8 cellular contexts compared by ENCODE assay signal in genomic region chr3:150603888-150604319, GRCh38. TPM values are rescaled to one million over a fixed set of nuclear protein-coding genes. Genes with fewer than 3 reads are reported as not detected.
DNase-seq lines count a peak whose midpoint lies in the region; ATAC-seq and TF ChIP-seq lines count a peak whose summit lies in the region.

No MANE protein-coding gene starts in this region.

- peak overlapping the region; percentile 79 for H3K27ac ChIP-seq in SJCRH30
- peak overlapping the region; percentile 99 to 100 for H3K27ac ChIP-seq in esophagus (ENCODE audit: low read depth in 2 of 2, low read length in 1 of 2)

- peaks cover 37% of the 10 kb centered on the region for H3K36me3 Mint-ChIP-seq in activated naive CD4-positive, alpha-beta T cell treated with anti-CD3 and anti-CD28 coated beads, Interleukin-2, amount 10 ng/mL, durations not matched to agents 7 days and 5 days

- H3K4me1 ChIP-seq in SJCRH30: peaks cover 3% of the 10 kb centered on the region; the same call in 1 of the 2 replicates
- no peaks in the 10 kb centered on the region for H3K4me1 ChIP-seq in esophagus (ENCODE audit: control insufficient read depth in 2 of 2, insufficient read depth in 2 of 2, low read length in 1 of 2)

- peak overlapping the region; percentile 99 for H3K27ac Mint-ChIP-seq in activated naive CD4-positive, alpha-beta T cell treated with anti-CD3 and anti-CD28 coated beads, Interleukin-2, amount 10 ng/mL, durations not matched to agents 7 days and 5 days

- peak overlapping the region; percentile 98 for H3K4me3 Mint-ChIP-seq in activated naive CD4-positive, alpha-beta T cell treated with anti-CD3 and anti-CD28 coated beads, Interleukin-2, amount 10 ng/mL, durations not matched to agents 7 days and 5 days

- DNase-seq in activated naive CD4-positive, alpha-beta T cell treated with anti-CD3 and anti-CD28 coated beads, Interleukin-2, amount 10 ng/mL, durations not matched to agents 7 days and 5 days: no peak
- DNase-seq in activated naive CD4-positive, alpha-beta T cell treated with Interleukin-2 at 50 U/mL for 16 hours: no peak
- DNase-seq in SJCRH30: no peak
- DNase-seq in omental fat pad (ENCODE audit: low spot score): no peak
- no peak for DNase-seq in NCI-H1436 (lab: John Stamatoyannopoulos, UW)
- DNase-seq in AML-193 (lab: John Stamatoyannopoulos, UW): no peak

- 0 to 1% methylated on average over 16 of the region's 16 CpGs for WGBS in esophagus, 2 donors

- ATAC-seq in omental fat pad (ENCODE audit: low FRiP score) (peak; percentile 1), HG03460 (IDR thresholded peaks at IDR 0.05; ENCODE audit: unreplicated experiment) (no peak)

- H3K9me3 Mint-ChIP-seq in activated naive CD4-positive, alpha-beta T cell treated with anti-CD3 and anti-CD28 coated beads, Interleukin-2, amount 10 ng/mL, durations not matched to agents 7 days and 5 days: no peaks in the 10 kb centered on the region

- H3K9me3 ChIP-seq in SJCRH30 (replicated peaks): no peaks in the 10 kb centered on the region
- no peaks in the 10 kb centered on the region for H3K9me3 ChIP-seq in esophagus (ENCODE audit: control insufficient read depth in 2 of 2, insufficient read depth in 1 of 2, low read depth in 1 of 2, low read length in 1 of 2)

- H3K27me3 ChIP-seq in SJCRH30: no peaks in the 10 kb centered on the region
- no peaks in the 10 kb centered on the region for H3K27me3 ChIP-seq in esophagus (ENCODE audit: control insufficient read depth in 1 of 2, insufficient read depth in 2 of 2, low read length in 2 of 2)

- no peak for TF ChIP-seq CTCF in omental fat pad (IDR thresholded peaks at IDR 0.05)

- H3K4me1 Mint-ChIP-seq in activated naive CD4-positive, alpha-beta T cell treated with anti-CD3 and anti-CD28 coated beads, Interleukin-2, amount 10 ng/mL, durations not matched to agents 7 days and 5 days: peaks cover 67% of the 10 kb centered on the region

- H3K4me3 ChIP-seq in SJCRH30 (peak overlapping the region; percentile 72), esophagus (ENCODE audit: low read depth in 1 of 2, low read length in 2 of 2) (peak overlapping the region; percentile 81 to 90)

- CTCF ChIA-PET in activated naive CD4-positive, alpha-beta T cell treated with anti-CD3 and anti-CD28 coated beads, Interleukin-2, amount 10 ng/mL, durations not matched to agents 7 days and 5 days (lab: Charles Lee): no interaction called here

- H3K36me3 ChIP-seq in SJCRH30: peaks cover 4% of the 10 kb centered on the region; the same call in 1 of the 2 replicates
- peaks cover 0 to 1% of the 10 kb centered on the region in 2 donors for H3K36me3 ChIP-seq in esophagus (ENCODE audit: control insufficient read depth in 2 of 2, insufficient read depth in 2 of 2, low read length in 1 of 2)

- H3K27me3 Mint-ChIP-seq in activated naive CD4-positive, alpha-beta T cell treated with anti-CD3 and anti-CD28 coated beads, Interleukin-2, amount 10 ng/mL, durations not matched to agents 7 days and 5 days: peaks cover 4% of the 10 kb centered on the region

RNA-seq across cellular contexts. Expression of gene SELENOT, which starts 0.8 kb away (rescaled TPM):
- total RNA-seq in SJCRH30 (2014; rRNA removed; shearing (Covaris generic)): 121 and 133 TPM in 2 replicates
- polyA plus RNA-seq in esophagus: 10 to 100 TPM; 14.6 to 62.5 TPM
- 100 to 1,000 TPM; 107 to 164 (median 142) TPM for total RNA-seq in omental fat pad

RNA-seq across cellular contexts. Expression of gene EIF2A, which starts 57.3 kb away (rescaled TPM):
- total RNA-seq in SJCRH30 (2014; rRNA removed; shearing (Covaris generic)): 130 and 139 TPM in 2 replicates
- polyA plus RNA-seq in esophagus: 10 to 100 TPM; 50.4 to 63.7 TPM
- total RNA-seq in omental fat pad: 100 to 1,000 TPM; 134 to 164 (median 155) TPM

RNA-seq across cellular contexts. Expression of gene SERP1, which starts 57.6 kb away (rescaled TPM):
- 72.7 and 80.3 TPM in 2 replicates for total RNA-seq in SJCRH30 (2014; rRNA removed; shearing (Covaris generic))
- 10 to 100 TPM; 36.1 to 99.0 TPM for polyA plus RNA-seq in esophagus
- total RNA-seq in omental fat pad: 100 to 1,000 TPM; 221 to 403 (median 303) TPM
